ENCODE assay signal across 1 cellular context in the genomic region with DNA sequence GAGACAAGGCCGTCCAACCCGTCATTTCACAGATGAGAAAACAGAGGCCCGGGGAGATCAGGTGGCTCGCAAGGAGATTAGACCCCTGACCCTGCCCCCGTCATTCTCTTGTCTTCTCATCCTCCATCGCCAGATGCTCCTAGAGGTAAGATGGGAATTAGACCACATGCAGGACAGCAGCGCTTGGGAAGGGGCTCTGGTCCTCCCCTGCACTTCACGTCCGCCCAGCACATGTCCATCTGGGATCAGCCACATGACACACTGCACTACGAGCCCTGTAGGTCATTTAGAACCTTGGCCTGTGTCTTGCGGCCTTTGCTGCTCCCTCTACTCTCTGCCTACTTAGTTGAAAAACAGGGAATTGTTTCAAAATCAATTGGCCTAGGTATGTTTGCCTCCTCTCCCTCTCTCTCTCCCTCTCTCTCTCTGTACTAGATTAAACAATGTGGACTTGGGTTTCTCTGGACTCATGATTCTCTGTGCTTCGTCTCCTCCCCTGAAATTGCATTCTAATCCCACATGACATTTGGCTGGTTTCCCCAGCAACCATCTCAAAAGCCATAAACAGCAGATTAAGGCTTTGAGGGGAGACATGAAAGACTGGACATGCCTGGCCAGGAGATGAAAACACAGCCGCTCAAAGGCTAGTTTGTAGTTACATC.
TF ChIP-seq lines count a peak whose summit lies in the region.

No MANE protein-coding gene starts in this region.

TF ChIP-seq in HepG2, 621 proteins besides CTCF, POLR2A, EP300 and RAD21 (continued from another document and continues in another):
- TF ChIP-seq ZMYM2 (CRISPR knock-in tag; IDR thresholded peaks at IDR 0.05) (no peak; the same call in 1 of the 2 replicates), STAT6 (CRISPR knock-in tag; IDR thresholded peaks at IDR 0.05; ENCODE audit: borderline replicate concordance) (no peak), ZFP36L1 (CRISPR knock-in tag; IDR thresholded peaks at IDR 0.05) (no peak), ZBTB8A (CRISPR knock-in tag; IDR thresholded peaks at IDR 0.05; ENCODE audit: borderline replicate concordance, low read depth) (peak; percentile 61; the same call in 1 of the 2 replicates), ARNT (IDR thresholded peaks at IDR 0.05) (no peak), DMTF1 (CRISPR knock-in tag; IDR thresholded peaks at IDR 0.05) (peak; percentile 80; the same call in 1 of the 2 replicates), SMAD3 (CRISPR knock-in tag; IDR thresholded peaks at IDR 0.05) (no peak), RARA (CRISPR knock-in tag; IDR thresholded peaks at IDR 0.05) (peak; percentile 34; the same call in 1 of the 2 replicates), ZNF510 (CRISPR knock-in tag; IDR thresholded peaks at IDR 0.05; ENCODE audit: low read depth) (peak; percentile 92; the same call in 1 of the 2 replicates), CHD2 (IDR thresholded peaks at IDR 0.05; ENCODE audit: low read depth, low read length) (no peak), ZNF691 (CRISPR knock-in tag; IDR thresholded peaks at IDR 0.05; ENCODE audit: borderline replicate concordance, low read depth) (peak; percentile 81; the same call in 1 of the 2 replicates), SPEN (CRISPR knock-in tag; IDR thresholded peaks at IDR 0.05; ENCODE audit: low read depth) (peak; percentile 62; the same call in 1 of the 2 replicates), ATF7-NPFF (CRISPR knock-in tag; IDR thresholded peaks at IDR 0.05; ENCODE audit: low read depth) (no peak), ZSCAN12 (CRISPR knock-in tag; IDR thresholded peaks at IDR 0.05) (0 out of 2 replicates have a peak, but pooled peaks have one; percentile 52), FOXP1 (IDR thresholded peaks at IDR 0.05) (no peak), FOXP1 (CRISPR knock-in tag; IDR thresholded peaks at IDR 0.05) (peak; percentile 54; the same call in 1 of the 2 replicates), ERF (CRISPR knock-in tag; IDR thresholded peaks at IDR 0.05) (peak; percentile 60; the same call in 1 of the 2 replicates), PRMT3 (CRISPR knock-in tag; IDR thresholded peaks at IDR 0.05; ENCODE audit: borderline replicate concordance, low read depth) (no peak), ZFAT (CRISPR knock-in tag; conservative IDR thresholded peaks at IDR 0.05) (no peak), ARNTL (CRISPR knock-in tag; IDR thresholded peaks at IDR 0.05) (peak; percentile 98), FOXJ3 (CRISPR knock-in tag; IDR thresholded peaks at IDR 0.05; ENCODE audit: borderline replicate concordance) (0 out of 2 replicates have a peak, but pooled peaks have one; percentile 49), ZNF276 (CRISPR knock-in tag; IDR thresholded peaks at IDR 0.05; ENCODE audit: low read depth) (peak; percentile 95), THAP11 (CRISPR knock-in tag; IDR thresholded peaks at IDR 0.05) (peak; percentile 46; the same call in 1 of the 2 replicates), ZNF737 (CRISPR knock-in tag; IDR thresholded peaks at IDR 0.05; ENCODE audit: borderline replicate concordance) (0 out of 2 replicates have a peak, but pooled peaks have one; percentile 85), ZNF629 (CRISPR knock-in tag; conservative IDR thresholded peaks at IDR 0.05) (peak; percentile 65), SP140L (CRISPR knock-in tag; IDR thresholded peaks at IDR 0.05; ENCODE audit: borderline replicate concordance) (0 out of 2 replicates have a peak, but pooled peaks have one; percentile 47), ZMAT5 (CRISPR knock-in tag; IDR thresholded peaks at IDR 0.05; ENCODE audit: borderline replicate concordance, low read depth) (0 out of 2 replicates have a peak, but pooled peaks have one; percentile 37), SMARCC2 (IDR thresholded peaks at IDR 0.05) (no peak), ZNF331 (CRISPR knock-in tag; IDR thresholded peaks at IDR 0.05) (peak; percentile 80), NR3C1 (CRISPR knock-in tag; IDR thresholded peaks at IDR 0.05) (no peak), SP5 (CRISPR knock-in tag; IDR thresholded peaks at IDR 0.05; ENCODE audit: borderline replicate concordance, low read depth) (peak; percentile 67), NCOR1 (IDR thresholded peaks at IDR 0.05; ENCODE audit: borderline replicate concordance, low read length) (peak; percentile 95), PHF8 (CRISPR knock-in tag; IDR thresholded peaks at IDR 0.05) (0 out of 2 replicates have a peak, but pooled peaks have one; percentile 11), ZNF552 (CRISPR knock-in tag; IDR thresholded peaks at IDR 0.05; ENCODE audit: borderline replicate concordance) (no peak), ZXDC (CRISPR knock-in tag; IDR thresholded peaks at IDR 0.05) (no peak; the same call in 1 of the 2 replicates), ZSCAN9 (CRISPR knock-in tag; IDR thresholded peaks at IDR 0.05; ENCODE audit: borderline replicate concordance) (0 out of 2 replicates have a peak, but pooled peaks have one; percentile 29)
- TF ChIP-seq, protein P1, sequence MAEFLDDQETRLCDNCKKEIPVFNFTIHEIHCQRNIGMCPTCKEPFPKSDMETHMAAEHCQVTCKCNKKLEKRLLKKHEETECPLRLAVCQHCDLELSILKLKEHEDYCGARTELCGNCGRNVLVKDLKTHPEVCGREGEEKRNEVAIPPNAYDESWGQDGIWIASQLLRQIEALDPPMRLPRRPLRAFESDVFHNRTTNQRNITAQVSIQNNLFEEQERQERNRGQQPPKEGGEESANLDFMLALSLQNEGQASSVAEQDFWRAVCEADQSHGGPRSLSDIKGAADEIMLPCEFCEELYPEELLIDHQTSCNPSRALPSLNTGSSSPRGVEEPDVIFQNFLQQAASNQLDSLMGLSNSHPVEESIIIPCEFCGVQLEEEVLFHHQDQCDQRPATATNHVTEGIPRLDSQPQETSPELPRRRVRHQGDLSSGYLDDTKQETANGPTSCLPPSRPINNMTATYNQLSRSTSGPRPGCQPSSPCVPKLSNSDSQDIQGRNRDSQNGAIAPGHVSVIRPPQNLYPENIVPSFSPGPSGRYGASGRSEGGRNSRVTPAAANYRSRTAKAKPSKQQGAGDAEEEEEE (CRISPR knock-in tag; IDR thresholded peaks at IDR 0.05; ENCODE audit: borderline replicate concordance) = 0 out of 2 replicates have a peak, but pooled peaks have one; percentile 78
- TF ChIP-seq, protein P2, sequence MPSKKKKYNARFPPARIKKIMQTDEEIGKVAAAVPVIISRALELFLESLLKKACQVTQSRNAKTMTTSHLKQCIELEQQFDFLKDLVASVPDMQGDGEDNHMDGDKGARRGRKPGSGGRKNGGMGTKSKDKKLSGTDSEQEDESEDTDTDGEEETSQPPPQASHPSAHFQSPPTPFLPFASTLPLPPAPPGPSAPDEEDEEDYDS (CRISPR knock-in tag; IDR thresholded peaks at IDR 0.05) = 0 out of 2 replicates have a peak, but pooled peaks have one; percentile 37
- TF ChIP-seq, protein P3, sequence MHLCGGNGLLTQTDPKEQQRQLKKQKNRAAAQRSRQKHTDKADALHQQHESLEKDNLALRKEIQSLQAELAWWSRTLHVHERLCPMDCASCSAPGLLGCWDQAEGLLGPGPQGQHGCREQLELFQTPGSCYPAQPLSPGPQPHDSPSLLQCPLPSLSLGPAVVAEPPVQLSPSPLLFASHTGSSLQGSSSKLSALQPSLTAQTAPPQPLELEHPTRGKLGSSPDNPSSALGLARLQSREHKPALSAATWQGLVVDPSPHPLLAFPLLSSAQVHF (CRISPR knock-in tag; IDR thresholded peaks at IDR 0.05) = no peak
- TF ChIP-seq, protein P4, sequence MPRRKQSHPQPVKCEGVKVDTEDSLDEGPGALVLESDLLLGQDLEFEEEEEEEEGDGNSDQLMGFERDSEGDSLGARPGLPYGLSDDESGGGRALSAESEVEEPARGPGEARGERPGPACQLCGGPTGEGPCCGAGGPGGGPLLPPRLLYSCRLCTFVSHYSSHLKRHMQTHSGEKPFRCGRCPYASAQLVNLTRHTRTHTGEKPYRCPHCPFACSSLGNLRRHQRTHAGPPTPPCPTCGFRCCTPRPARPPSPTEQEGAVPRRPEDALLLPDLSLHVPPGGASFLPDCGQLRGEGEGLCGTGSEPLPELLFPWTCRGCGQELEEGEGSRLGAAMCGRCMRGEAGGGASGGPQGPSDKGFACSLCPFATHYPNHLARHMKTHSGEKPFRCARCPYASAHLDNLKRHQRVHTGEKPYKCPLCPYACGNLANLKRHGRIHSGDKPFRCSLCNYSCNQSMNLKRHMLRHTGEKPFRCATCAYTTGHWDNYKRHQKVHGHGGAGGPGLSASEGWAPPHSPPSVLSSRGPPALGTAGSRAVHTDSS (CRISPR knock-in tag; conservative IDR thresholded peaks at IDR 0.05) = no peak
- TF ChIP-seq, protein P5, sequence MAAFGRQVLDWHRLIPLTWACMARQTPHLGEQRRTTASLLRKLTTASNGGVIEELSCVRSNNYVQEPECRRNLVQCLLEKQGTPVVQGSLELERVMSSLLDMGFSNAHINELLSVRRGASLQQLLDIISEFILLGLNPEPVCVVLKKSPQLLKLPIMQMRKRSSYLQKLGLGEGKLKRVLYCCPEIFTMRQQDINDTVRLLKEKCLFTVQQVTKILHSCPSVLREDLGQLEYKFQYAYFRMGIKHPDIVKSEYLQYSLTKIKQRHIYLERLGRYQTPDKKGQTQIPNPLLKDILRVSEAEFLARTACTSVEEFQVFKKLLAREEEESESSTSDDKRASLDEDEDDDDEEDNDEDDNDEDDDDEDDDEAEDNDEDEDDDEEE (CRISPR knock-in tag; IDR thresholded peaks at IDR 0.05) = no peak
